Comparison of ENCODE assay signal across 23 cellular contexts in the genomic region with DNA sequence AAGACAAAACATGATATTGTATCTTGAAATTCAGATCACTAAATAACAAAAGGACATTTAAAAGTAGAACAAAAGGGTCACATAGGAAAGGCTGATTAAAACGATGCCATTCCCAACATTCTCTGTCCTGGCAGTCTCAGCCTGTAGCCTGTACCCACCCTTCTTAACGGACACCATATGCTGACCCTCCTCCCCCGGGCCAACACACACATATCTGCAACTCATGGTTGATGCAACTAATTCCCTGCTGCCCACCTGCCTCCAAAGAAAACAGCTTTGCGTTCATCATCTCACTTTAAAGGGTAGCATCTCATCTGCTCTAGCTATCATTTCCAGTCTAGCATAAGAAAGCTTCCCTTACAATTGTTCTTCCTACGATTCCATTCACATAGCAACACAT.
DNase-seq lines count a peak whose midpoint lies in the region; TF ChIP-seq lines count a peak whose summit lies in the region.
"Had no signal": no experiment of that assay in that cellular context is flagged by ENCODE, and none has a peak within 500 bp of the region (broad histone marks: within the 10 kb centered on the region; RNA-seq: fewer than 3 reads in every experiment).

No MANE protein-coding gene starts in this region.

- H3K4ac ChIP-seq in mesenchymal stem cell (ENCODE audit: low read depth in 1 of 2, low read length in 2 of 2) = no peak overlapping the region

- no peak overlapping the region for H2AK5ac ChIP-seq in mesenchymal stem cell (ENCODE audit: low read length, severe bottlenecking)

- H3K27me3 ChIP-seq in stomach (no peaks in the 10 kb centered on the region), mesenchymal stem cell (ENCODE audit: control insufficient read depth in 1 of 2, insufficient read depth in 1 of 2, low read length in 2 of 2) (no peaks in the 10 kb centered on the region)
- H3K27me3 ChIP-seq: BLaER1 treated with 17β-estradiol and CSF1 and Interleukin-3, amounts not matched to agents 10 nM and 100 nM; SJCRH30 had no signal

- H3K4me1 Mint-ChIP-seq in glutamatergic neuron (ENCODE audit: low read depth, unreplicated experiment) = peaks cover 37% of the 10 kb centered on the region
- H3K4me1 Mint-ChIP-seq: CD4-positive, alpha-beta memory T cell had no signal

- no peak overlapping the region for H4K91ac ChIP-seq in mesenchymal stem cell (ENCODE audit: low read length)

- no peaks in the 10 kb centered on the region for H3K79me1 ChIP-seq in mesenchymal stem cell (replicated peaks; ENCODE audit: low read length, poor library complexity, severe bottlenecking)

- no peak overlapping the region for H2AFZ ChIP-seq in mesenchymal stem cell (ENCODE audit: low read depth, low read length)

- no peak overlapping the region for H3K18ac ChIP-seq in mesenchymal stem cell (ENCODE audit: low read depth in 1 of 2, low read length in 2 of 2)

- H3K4me3 ChIP-seq in stomach = no peak overlapping the region
- no peak overlapping the region for H3K4me3 ChIP-seq in mesenchymal stem cell (ENCODE audit: insufficient read depth in 1 of 2, low read depth in 1 of 2, low read length in 2 of 2)
- H3K4me3 ChIP-seq: BLaER1 treated with 17β-estradiol and CSF1 and Interleukin-3, amounts not matched to agents 10 nM and 100 nM; SJCRH30 had no signal

- DNase-seq in DMS 273 (lab: John Stamatoyannopoulos, UW; ENCODE audit: unreplicated experiment) = peak; percentile 44
- DNase-seq in DMS 273 treated with DMSO at 0.1 percent for 48 hours (lab: John Stamatoyannopoulos, UW) = no peak
- peak; percentile 94 for DNase-seq in NCI-H82 (lab: John Stamatoyannopoulos, UW)
- DNase-seq in glutamatergic neuron = peak; percentile 47
- DNase-seq in retina = peak; percentile 47
- no peak for DNase-seq in stomach
- no peak for DNase-seq in mesenchymal stem cell
- DNase-seq in G401 (ENCODE audit: low spot score) = no peak
- DNase-seq: ACHN; Caco-2; CD4-positive, alpha-beta memory T cell; DMS53; GF-D8; HFFc6; IMR-90; NCI-H1105; NCI-H146; NCI-H2029; SJCRH30 had no signal

- H3K4me2 ChIP-seq in mesenchymal stem cell (ENCODE audit: low read length, poor library complexity, severe bottlenecking) = no peak overlapping the region
- H3K4me2 ChIP-seq: BLaER1 treated with 17β-estradiol and CSF1 and Interleukin-3, amounts not matched to agents 10 nM and 100 nM; KMS-11 had no signal

- H3K4me1 ChIP-seq in stomach = no peaks in the 10 kb centered on the region
- no peaks in the 10 kb centered on the region for H3K4me1 ChIP-seq in mesenchymal stem cell (ENCODE audit: control insufficient read depth, insufficient read depth, low read depth, low read length)
- H3K4me1 ChIP-seq: BLaER1 treated with 17β-estradiol and CSF1 and Interleukin-3, amounts not matched to agents 10 nM and 100 nM; Caco-2; SJCRH30 had no signal

- H3K27ac ChIP-seq in stomach (no peak overlapping the region), mesenchymal stem cell (ENCODE audit: low read length, poor library complexity, severe bottlenecking) (no peak overlapping the region)
- H3K27ac ChIP-seq: 22Rv1; BLaER1 treated with 17β-estradiol and CSF1 and Interleukin-3, amounts not matched to agents 10 nM and 100 nM; KMS-11; SJCRH30 had no signal

- H3K23ac ChIP-seq in mesenchymal stem cell (ENCODE audit: low read length in 2 of 2) = no peak overlapping the region

- TF ChIP-seq POLR2A in stomach (IDR thresholded peaks at IDR 0.05) = no peak

- no peaks in the 10 kb centered on the region for H3K36me3 ChIP-seq in stomach
- no peaks in the 10 kb centered on the region for H3K36me3 ChIP-seq in mesenchymal stem cell (ENCODE audit: control insufficient read depth in 1 of 2, insufficient read depth in 2 of 2, low read depth in 1 of 2, low read length in 2 of 2)
- H3K36me3 ChIP-seq: BLaER1 treated with 17β-estradiol and CSF1 and Interleukin-3, amounts not matched to agents 10 nM and 100 nM; SJCRH30 had no signal

- no peak overlapping the region for H3K9ac ChIP-seq in mesenchymal stem cell (ENCODE audit: low read length)
- H3K9ac ChIP-seq: BLaER1 treated with 17β-estradiol and CSF1 and Interleukin-3, amounts not matched to agents 10 nM and 100 nM; KMS-11 had no signal

- intact Hi-C loops in stomach (cut with DNase I; ENCODE audit: low total_unique reads) = no loop called here

- H3K36me3 Mint-ChIP-seq in glutamatergic neuron (ENCODE audit: unreplicated experiment) = no peaks in the 10 kb centered on the region
- H3K36me3 Mint-ChIP-seq: CD4-positive, alpha-beta memory T cell had no signal

- H3K27ac Mint-ChIP-seq in glutamatergic neuron (ENCODE audit: unreplicated experiment) = peak overlapping the region; percentile 99
- H3K27ac Mint-ChIP-seq: CD4-positive, alpha-beta memory T cell; HFFc6; T-helper 1 cell treated with Interleukin-12 subunit alpha and Interleukin-12 subunit beta and Interleukin-4 antibody, amounts not matched to agents 30 μg/mL and 1 μg/mL, for 36 hours had no signal

- H2BK5ac ChIP-seq in mesenchymal stem cell (ENCODE audit: low read depth, low read length, poor library complexity, severe bottlenecking) = no peak overlapping the region

- H2BK15ac ChIP-seq in mesenchymal stem cell (ENCODE audit: low read depth, poor library complexity, severe bottlenecking) = no peak overlapping the region

- no peak overlapping the region for H2BK12ac ChIP-seq in mesenchymal stem cell (ENCODE audit: low read length in 2 of 2)

- H2BK120ac ChIP-seq in mesenchymal stem cell (ENCODE audit: low read depth, low read length) = no peak overlapping the region

- H3K9me3 Mint-ChIP-seq in glutamatergic neuron (ENCODE audit: unreplicated experiment) = peaks cover 6% of the 10 kb centered on the region
- H3K9me3 Mint-ChIP-seq: HFFc6; T-helper 1 cell treated with Interleukin-12 subunit alpha and Interleukin-12 subunit beta and Interleukin-4 antibody, amounts not matched to agents 30 μg/mL and 1 μg/mL, for 36 hours had no signal

- H3K9me3 ChIP-seq in stomach = no peaks in the 10 kb centered on the region
- H3K9me3 ChIP-seq in mesenchymal stem cell (ENCODE audit: control insufficient read depth, low read length) = no peaks in the 10 kb centered on the region
- H3K9me3 ChIP-seq: BLaER1 treated with 17β-estradiol and CSF1 and Interleukin-3, amounts not matched to agents 10 nM and 100 nM; Caco-2; SJCRH30 had no signal

- H3K27me3 Mint-ChIP-seq in glutamatergic neuron (ENCODE audit: unreplicated experiment) = peaks cover 3% of the 10 kb centered on the region
- H3K27me3 Mint-ChIP-seq: CD4-positive, alpha-beta memory T cell had no signal

- H3K4me3 Mint-ChIP-seq in glutamatergic neuron (ENCODE audit: unreplicated experiment) = peak overlapping the region; percentile 74
- H3K4me3 Mint-ChIP-seq: CD4-positive, alpha-beta memory T cell; HFFc6; T-helper 1 cell treated with Interleukin-12 subunit alpha and Interleukin-12 subunit beta and Interleukin-4 antibody, amounts not matched to agents 30 μg/mL and 1 μg/mL, for 36 hours had no signal

- no peak overlapping the region for H3K14ac ChIP-seq in mesenchymal stem cell (ENCODE audit: low read length in 2 of 2)

- TF ChIP-seq EP300 in stomach (IDR thresholded peaks at IDR 0.05) = no peak

- no peak overlapping the region for H4K8ac ChIP-seq in mesenchymal stem cell (ENCODE audit: low read length)

- in situ Hi-C loops in G401 (cut with HindIII; ENCODE audit: low sequenced_read_pairs) = no loop called here

- TF ChIP-seq CTCF in glutamatergic neuron (IDR thresholded peaks at IDR 0.05; ENCODE audit: partially characterized antibody, unreplicated experiment) = no peak
- no peak for TF ChIP-seq CTCF in stomach (IDR thresholded peaks at IDR 0.05)

- 73 to 86% (median 78%) methylated on average over 5 of the region's 5 CpGs for WGBS in stomach, 5 donors
- 78% methylated on average over 5 of the region's 5 CpGs for WGBS in mesenchymal stem cell

Comparison
In these comparisons a context has a peak if more than half of its experiments do, and no peak if none do; other contexts are left out.
1. DNase-seq: peak in DMS 273 (single experiment), NCI-H82 (single experiment), glutamatergic neuron (single experiment) and retina (single experiment); none in DMS 273 treated with DMSO at 0.1 percent for 48 hours (single experiment), stomach (single experiment), mesenchymal stem cell (single experiment) and G401 (single experiment).